ENCODE assay signal across 24 cellular contexts in the genomic region with DNA sequence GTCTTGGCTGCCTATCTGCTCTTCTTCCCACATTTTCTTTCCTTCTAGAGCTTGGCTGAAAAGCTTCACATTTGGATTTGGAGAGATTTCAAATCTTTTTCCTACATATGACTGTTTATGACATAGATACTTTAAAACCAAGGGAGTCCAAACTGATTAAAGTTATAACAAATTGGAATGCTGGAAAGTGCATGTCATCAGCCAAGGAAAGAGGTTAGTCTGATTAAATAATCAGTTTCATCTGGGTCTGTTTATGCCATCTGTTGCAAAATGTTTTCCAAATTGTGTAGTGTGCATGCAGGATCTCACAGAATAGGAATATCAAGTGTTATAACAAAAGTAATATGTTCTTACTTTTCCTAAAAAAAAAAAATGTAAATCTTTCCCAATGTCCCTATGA.
DNase-seq lines count a peak whose midpoint lies in the region; ATAC-seq, FAIRE-seq and TF ChIP-seq lines count a peak whose summit lies in the region.
"Had no signal": no experiment of that assay in that cellular context is flagged by ENCODE, and none has a peak within 500 bp of the region (broad histone marks: within the 10 kb centered on the region; RNA-seq: fewer than 3 reads in every experiment).

No MANE protein-coding gene starts in this region.

- no peaks in the 10 kb centered on the region for H3K27me3 Mint-ChIP-seq in Calu3 (ENCODE audit: unreplicated experiment)
- H3K27me3 Mint-ChIP-seq: IgD-negative memory B cell, progenitor cell of endocrine pancreas had no signal

- H3K9me3 ChIP-seq in WERI-Rb-1 (ENCODE audit: severe bottlenecking) (peaks cover 6% of the 10 kb centered on the region), pancreas (no peaks in the 10 kb centered on the region), uterus (no peaks in the 10 kb centered on the region)

- H3K36me3 Mint-ChIP-seq in Calu3 (ENCODE audit: insufficient read depth, unreplicated experiment), result no peaks in the 10 kb centered on the region
- H3K36me3 Mint-ChIP-seq: activated naive CD8-positive, alpha-beta T cell; IgD-negative memory B cell; mesothelial cell of epicardium; stimulated activated naive B cell treated with anti-CD40 and anti-IgM and Interleukin-4, amounts not matched to agents 10 μg/mL and 1 μg/mL and 100 μg/mL, for 72 hours; type B pancreatic cell had no signal

- CTCF ChIA-PET in Calu3 (lab: Charles Lee), result no interaction called here

- no peak for FAIRE-seq in pancreas (lab: Jason Lieb, UNC)
- FAIRE-seq: endothelial cell of umbilical vein, G401.6 had no signal

- no peak for DNase-seq in Calu3
- no peak for DNase-seq in WERI-Rb-1
- DNase-seq in fibroblast of gingiva (ENCODE audit: low read depth), result peak; percentile 97
- DNase-seq in pancreas, result no peak
- no peak for DNase-seq in KG1 (lab: John Stamatoyannopoulos, UW)
- DNase-seq in T-helper 9 cell, result no peak
- no peak for DNase-seq in stimulated activated CD4-positive, alpha-beta T cell treated with anti-CD3 and anti-CD28 coated beads, Interleukin-15, amount 100 ng/mL, for 24 hours
- no peak for DNase-seq in uterus
- DNase-seq: cortex of kidney; left colon; MM.1S; NCI-H146; stimulated activated CD4-positive, alpha-beta T cell treated with anti-CD3 and anti-CD28 coated beads, Interleukin-2, amount 100 ng/mL, for 24 hours; stimulated activated naive B cell treated with anti-CD40 and anti-IgM and Interleukin-4, amounts not matched to agents 10 μg/mL and 1 μg/mL and 100 μg/mL, for 72 hours had no signal

- peak in 3 of 4 donors; percentile 6 to 20 (median 9) for ATAC-seq in pancreas
- ATAC-seq: left colon; stimulated activated naive B cell treated with anti-CD40 and anti-IgM and Interleukin-4, amounts not matched to agents 10 μg/mL and 1 μg/mL and 100 μg/mL, for 72 hours had no signal

- no peaks in the 10 kb centered on the region for H3K9me3 Mint-ChIP-seq in Calu3 (ENCODE audit: low read depth, unreplicated experiment)
- H3K9me3 Mint-ChIP-seq: activated T-helper 1 cell treated with anti-CD3 and anti-CD28 coated beads, Interleukin-12 subunit alpha, Interleukin-12 subunit beta, Interleukin-2, Interleukin-4 antibody, amounts not matched to agents 30 ng/mL and 10 ng/mL and 1 ng/mL, durations not matched to agents 14 hours and 24 hours and 36 hours; IgD-negative memory B cell; mesothelial cell of epicardium; neural crest cell; stimulated activated naive B cell treated with anti-CD40 and anti-IgM and Interleukin-4, amounts not matched to agents 10 μg/mL and 1 μg/mL and 100 μg/mL, for 72 hours; type B pancreatic cell had no signal

- peaks cover 14% of the 10 kb centered on the region for H3K4me1 Mint-ChIP-seq in Calu3 (ENCODE audit: low read depth, unreplicated experiment)
- H3K4me1 Mint-ChIP-seq: IgD-negative memory B cell; stimulated activated naive B cell treated with anti-CD40 and anti-IgM and Interleukin-4, amounts not matched to agents 10 μg/mL and 1 μg/mL and 100 μg/mL, for 72 hours had no signal

- no TSS peak for BruUV-seq in Calu3 (replicated peaks; lab: Mats Ljungman, UMichigan)

- TF ChIP-seq CTCF in Calu3 (IDR thresholded peaks at IDR 0.05; ENCODE audit: unreplicated experiment), result no peak
- TF ChIP-seq CTCF in WERI-Rb-1 (IDR thresholded peaks at IDR 0.05; ENCODE audit: low read depth, low read length), result no peak
- no peak for TF ChIP-seq CTCF in pancreas (IDR thresholded peaks at IDR 0.05)
- no peak for TF ChIP-seq CTCF in uterus (IDR thresholded peaks at IDR 0.05)

- H3K4me3 ChIP-seq in WERI-Rb-1 (ENCODE audit: low read depth, low read length), result no peak overlapping the region
- H3K4me3 ChIP-seq in pancreas, result no peak overlapping the region
- no peak overlapping the region for H3K4me3 ChIP-seq in uterus
- H3K4me3 ChIP-seq: BLaER1 had no signal

- peak overlapping the region; percentile 70 for H3K27ac Mint-ChIP-seq in Calu3 (ENCODE audit: unreplicated experiment)
- H3K27ac Mint-ChIP-seq: activated naive CD8-positive, alpha-beta T cell; activated T-helper 1 cell treated with anti-CD3 and anti-CD28 coated beads, Interleukin-12 subunit alpha, Interleukin-12 subunit beta, Interleukin-2, Interleukin-4 antibody, amounts not matched to agents 30 ng/mL and 10 ng/mL and 1 ng/mL, durations not matched to agents 14 hours and 24 hours and 36 hours; IgD-negative memory B cell; mesothelial cell of epicardium; progenitor cell of endocrine pancreas; stimulated activated naive B cell treated with anti-CD40 and anti-IgM and Interleukin-4, amounts not matched to agents 10 μg/mL and 1 μg/mL and 100 μg/mL, for 72 hours; type B pancreatic cell had no signal

- no peak for TF ChIP-seq POLR2A in uterus (IDR thresholded peaks at IDR 0.05)

- H3K4me1 ChIP-seq in pancreas (peaks cover 7 to 18% (median 13%) of the 10 kb centered on the region in 3 donors), uterus (no peaks in the 10 kb centered on the region)

- H3K27me3 ChIP-seq in WERI-Rb-1 (ENCODE audit: insufficient read depth, low read depth, severe bottlenecking) (no peaks in the 10 kb centered on the region), pancreas (no peaks in the 10 kb centered on the region), uterus (no peaks in the 10 kb centered on the region)
- H3K27me3 ChIP-seq: BLaER1 had no signal

- no peak overlapping the region for H3K4me3 Mint-ChIP-seq in Calu3 (ENCODE audit: low read depth, unreplicated experiment)
- H3K4me3 Mint-ChIP-seq: activated naive CD8-positive, alpha-beta T cell; activated T-helper 1 cell treated with anti-CD3 and anti-CD28 coated beads, Interleukin-12 subunit alpha, Interleukin-12 subunit beta, Interleukin-2, Interleukin-4 antibody, amounts not matched to agents 30 ng/mL and 10 ng/mL and 1 ng/mL, durations not matched to agents 14 hours and 24 hours and 36 hours; IgD-negative memory B cell; mesothelial cell of epicardium; neural crest cell; stimulated activated naive B cell treated with anti-CD40 and anti-IgM and Interleukin-4, amounts not matched to agents 10 μg/mL and 1 μg/mL and 100 μg/mL, for 72 hours; type B pancreatic cell had no signal

- H3K27ac ChIP-seq in WERI-Rb-1 (peak overlapping the region; percentile 2; the same call in 1 of the 2 replicates), pancreas (peak overlapping the region in 3 of 4 donors; percentile 11 to 50 (median 49)), uterus (no peak overlapping the region)
- H3K27ac ChIP-seq: BLaER1 had no signal

- intact Hi-C loops in Calu3 (cut with micrococcal nuclease; ENCODE audit: unreplicated experiment) (no loop called here), pancreas (cut with DNase I) (no loop called here), uterus (cut with DNase I; ENCODE audit: low total_unique reads) (no loop called here)

- H3K36me3 ChIP-seq in WERI-Rb-1 (no peaks in the 10 kb centered on the region), pancreas (no peaks in the 10 kb centered on the region), uterus (no peaks in the 10 kb centered on the region)
- H3K36me3 ChIP-seq: BLaER1 had no signal

Comparison
In these comparisons a context has a peak if more than half of its experiments do, and no peak if none do; other contexts are left out.
1. H3K27ac ChIP-seq: peak in WERI-Rb-1 (single experiment) and pancreas (3 of 4); none in uterus (0 of 2).